In the genomic region with DNA sequence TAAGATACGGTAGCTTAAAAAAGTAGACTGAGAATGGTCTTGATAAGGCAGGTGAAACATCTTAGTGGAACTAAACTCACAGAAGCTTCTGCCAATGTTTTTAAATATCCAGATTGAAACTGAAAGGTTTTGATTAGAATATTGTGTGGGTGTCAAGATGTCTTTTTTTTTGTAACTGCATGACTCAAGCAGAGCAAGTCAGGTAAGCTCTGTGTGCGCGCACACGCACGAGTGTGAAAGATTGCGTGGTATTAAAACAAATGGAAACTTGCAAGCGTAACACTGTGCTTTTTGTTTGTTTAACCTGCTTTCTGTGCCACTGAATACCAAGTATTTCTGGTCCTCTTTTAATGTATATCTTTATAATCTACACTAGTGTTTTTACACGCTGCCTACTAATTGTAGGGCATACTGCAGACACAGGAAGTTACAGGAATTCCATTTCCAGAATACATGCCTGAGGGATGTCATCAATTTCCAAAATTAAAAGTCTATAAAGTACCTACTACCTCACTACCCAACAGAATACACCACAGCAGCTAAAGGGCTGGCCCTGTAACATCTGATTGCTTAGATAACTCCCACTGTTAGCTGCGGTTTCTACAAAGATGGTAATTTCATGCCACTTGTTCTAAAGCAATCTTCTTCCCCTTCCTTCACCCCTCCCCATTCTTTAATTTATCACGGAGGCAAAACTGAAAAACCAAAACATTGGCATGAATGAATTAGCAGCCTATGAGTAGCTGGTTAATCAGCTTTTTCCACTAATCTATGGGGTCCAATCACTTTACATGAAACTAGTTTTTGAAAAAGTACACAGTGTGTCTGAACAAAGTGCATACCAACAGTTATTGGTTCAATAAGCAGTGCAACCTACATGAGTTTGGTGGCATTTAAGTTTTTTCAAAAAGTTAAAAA, we compare ENCODE assay signal across 8 cellular contexts.
DNase-seq lines count a peak whose midpoint lies in the region; TF ChIP-seq lines count a peak whose summit lies in the region.

No MANE protein-coding gene starts in this region.

- H3K36me3 ChIP-seq in osteoblast (ENCODE audit: insufficient read depth, low read length) (peaks cover 17% of the 10 kb centered on the region), left ventricle myocardium inferior (peaks cover 23% of the 10 kb centered on the region)

- DNase-seq in GM19240 (ENCODE audit: insufficient read length, low spot score) (peak; percentile 22), HL-60 (ENCODE audit: low read depth in 1 of 2, low spot score in 1 of 2) (peak; percentile 36 to 76), osteoblast (ENCODE audit: insufficient read length, low spot score, missing footprints) (no peak), left ventricle myocardium inferior (no peak), DMS 273 (lab: John Stamatoyannopoulos, UW; ENCODE audit: unreplicated experiment) (no peak), NCI-H2107 (lab: John Stamatoyannopoulos, UW) (no peak)
- DNase-seq in activated naive CD4-positive, alpha-beta T cell treated with Interleukin-2 at 50 U/mL for 16 hours = peak; percentile 61
- DNase-seq in stimulated activated CD4-positive, alpha-beta T cell treated with anti-CD3 and anti-CD28 coated beads, Interleukin-4, amount 100 ng/mL, for 24 hours = peak; percentile 61

- H3K4me2 ChIP-seq in osteoblast (ENCODE audit: insufficient read depth, low read length) = no peak overlapping the region

- no peak overlapping the region for H2AFZ ChIP-seq in osteoblast (ENCODE audit: low read length)

- H3K4me3 ChIP-seq in HL-60 (replicated peaks; ENCODE audit: insufficient read depth, low read length) = no peak overlapping the region
- no peak overlapping the region for H3K4me3 ChIP-seq in osteoblast (ENCODE audit: insufficient read depth, low read length)
- no peak overlapping the region for H3K4me3 ChIP-seq in left ventricle myocardium inferior

- H3K9me3 ChIP-seq in osteoblast (ENCODE audit: low read depth, low read length) (no peaks in the 10 kb centered on the region), left ventricle myocardium inferior (replicated peaks) (no peaks in the 10 kb centered on the region)

- peak overlapping the region; percentile 65 for H3K27ac ChIP-seq in HL-60 (replicated peaks)
- H3K27ac ChIP-seq in osteoblast (ENCODE audit: low read depth, low read length) = no peak overlapping the region
- H3K27ac ChIP-seq in left ventricle myocardium inferior (replicated peaks) = no peak overlapping the region

- peaks cover 17% of the 10 kb centered on the region for H4K20me1 ChIP-seq in osteoblast (ENCODE audit: insufficient read depth, low read length)

- no peaks in the 10 kb centered on the region for H3K27me3 ChIP-seq in HL-60 (ENCODE audit: insufficient read depth, poor library complexity, severe bottlenecking)
- H3K27me3 ChIP-seq in osteoblast (ENCODE audit: insufficient read depth, low read length) = no peaks in the 10 kb centered on the region
- no peaks in the 10 kb centered on the region for H3K27me3 ChIP-seq in left ventricle myocardium inferior (ENCODE audit: low read depth)

- intact Hi-C loops in left ventricle myocardium inferior (cut with micrococcal nuclease) = no loop called here

- H3K4me1 ChIP-seq in osteoblast (ENCODE audit: insufficient read depth, low read length) = peaks cover 9% of the 10 kb centered on the region
- peaks cover 11% of the 10 kb centered on the region for H3K4me1 ChIP-seq in left ventricle myocardium inferior

- TF ChIP-seq CTCF in HL-60 (IDR thresholded peaks at IDR 0.05; ENCODE audit: insufficient read depth, low read length) = no peak
- no peak for TF ChIP-seq CTCF in osteoblast (IDR thresholded peaks at IDR 0.05; ENCODE audit: extremely low read depth, low read depth, low read length)
- TF ChIP-seq CTCF in left ventricle myocardium inferior (IDR thresholded peaks at IDR 0.05; ENCODE audit: borderline replicate concordance) = no peak

- H3K79me2 ChIP-seq in osteoblast (ENCODE audit: insufficient read depth, low read length) = peaks cover 22% of the 10 kb centered on the region

Comparison
In these comparisons a context has a peak if more than half of its experiments do, and no peak if none do; other contexts are left out.
1. DNase-seq: peak in GM19240 (single experiment), HL-60 (2 of 2), activated naive CD4-positive, alpha-beta T cell treated with Interleukin-2 at 50 U/mL for 16 hours (single experiment) and stimulated activated CD4-positive, alpha-beta T cell treated with anti-CD3 and anti-CD28 coated beads, Interleukin-4, amount 100 ng/mL, for 24 hours (single experiment); none in osteoblast (single experiment), left ventricle myocardium inferior (single experiment), DMS 273 (single experiment) and NCI-H2107 (single experiment).